ENCODE assay signal across 8 cellular contexts in genomic region chr15:44736261-44736765, GRCh38. TPM values are rescaled to one million over a fixed set of nuclear protein-coding genes. Genes with fewer than 3 reads are reported as not detected.
DNase-seq lines count a peak whose midpoint lies in the region; ATAC-seq, FAIRE-seq and TF ChIP-seq lines count a peak whose summit lies in the region.

Gene TRIM69, plus strand, starts transcription at chr15:44736528. Its CDS starts 177 bp downstream, at chr15:44736705.

- no peak for TF ChIP-seq CTCF in Panc1 (IDR thresholded peaks at IDR 0.05)
- TF ChIP-seq CTCF in heart left ventricle (IDR thresholded peaks at IDR 0.05): no peak

- DNase-seq in GM19239 (ENCODE audit: insufficient read length, low spot score) (no peak), Panc1 (ENCODE audit: low read depth, low spot score) (no peak), heart left ventricle (no peak), pons (ENCODE audit: low spot score) (no peak), MG63 (no peak), ACHN (no peak), iPS-NIHi11 (ENCODE audit: low spot score) (no peak)
- no peak for DNase-seq in stimulated activated naive B cell treated with anti-CD40 and anti-IgM and Interleukin-4, amounts not matched to agents 10 μg/mL and 1 μg/mL and 100 μg/mL, for 72 hours

- H3K4me1 Mint-ChIP-seq in stimulated activated naive B cell treated with anti-CD40 and anti-IgM and Interleukin-4, amounts not matched to agents 10 μg/mL and 1 μg/mL and 100 μg/mL, for 72 hours: peaks cover 24 to 34% of the 10 kb centered on the region in 2 donors

- peak within 1 kb of the TSS; percentile 26 to 71 for H3K4me3 Mint-ChIP-seq in stimulated activated naive B cell treated with anti-CD40 and anti-IgM and Interleukin-4, amounts not matched to agents 10 μg/mL and 1 μg/mL and 100 μg/mL, for 72 hours

- WGBS in heart left ventricle, 4 donors: 76 to 83% (median 82%) methylated on average over 3 of the region's 3 CpGs

- H3K36me3 ChIP-seq in Panc1 (ENCODE audit: control insufficient read depth, insufficient read depth, low read length): no peaks in the 10 kb centered on the region
- peaks cover 0 to 13% (median 11%) of the 10 kb centered on the region in 9 donors for H3K36me3 ChIP-seq in heart left ventricle
- H3K36me3 ChIP-seq in MG63: no peaks in the 10 kb centered on the region; the same call in 1 of the 2 replicates

- no peaks in the 10 kb centered on the region for H3K9me3 Mint-ChIP-seq in stimulated activated naive B cell treated with anti-CD40 and anti-IgM and Interleukin-4, amounts not matched to agents 10 μg/mL and 1 μg/mL and 100 μg/mL, for 72 hours

- H3K9me3 ChIP-seq in Panc1 (ENCODE audit: control insufficient read depth, insufficient read depth, low read depth, low read length): no peaks in the 10 kb centered on the region
- no peaks in the 10 kb centered on the region for H3K9me3 ChIP-seq in heart left ventricle
- no peaks in the 10 kb centered on the region for H3K9me3 ChIP-seq in MG63

- BruUV-seq in Panc1 (replicated peaks; lab: Mats Ljungman, UMichigan): no TSS peak

- TF ChIP-seq POLR2A in heart left ventricle (IDR thresholded peaks at IDR 0.05): no peak

- POLR2A ChIA-PET in Panc1 (lab: Charles Lee): interaction anchor here (0.6 to 1.2 kb wide), 4 partner anchors 73 to 80 kb away, joined by 3 to 4 read pairs (median 4); partner anchors contain the start of gene SPG11

- H3K4me3 ChIP-seq in Panc1 (ENCODE audit: low read depth in 2 of 2, low read length in 2 of 2): no peak within 1 kb of the TSS; a peak in 1 of 4 replicates
- H3K4me3 ChIP-seq in heart left ventricle: peak within 1 kb of the TSS in 3 of 12 donors; percentile 24 to 31 (median 25)
- no peak within 1 kb of the TSS for H3K4me3 ChIP-seq in MG63

- no peaks in the 10 kb centered on the region for H3K27me3 ChIP-seq in Panc1 (ENCODE audit: control insufficient read depth, insufficient read depth, low read length)
- no peaks in the 10 kb centered on the region for H3K27me3 ChIP-seq in heart left ventricle
- H3K27me3 ChIP-seq in MG63: no peaks in the 10 kb centered on the region

- H3K36me3 Mint-ChIP-seq in stimulated activated naive B cell treated with anti-CD40 and anti-IgM and Interleukin-4, amounts not matched to agents 10 μg/mL and 1 μg/mL and 100 μg/mL, for 72 hours: peaks cover 9 to 13% of the 10 kb centered on the region in 2 donors

- H3K4me1 ChIP-seq in Panc1 (ENCODE audit: control insufficient read depth, insufficient read depth, low read length) (peaks cover 23% of the 10 kb centered on the region), heart left ventricle (peaks cover 0 to 66% (median 12%) of the 10 kb centered on the region in 12 donors)

- peak within 1 kb of the TSS; percentile 81 for H3K27ac Mint-ChIP-seq in stimulated activated naive B cell treated with anti-CD40 and anti-IgM and Interleukin-4, amounts not matched to agents 10 μg/mL and 1 μg/mL and 100 μg/mL, for 72 hours

- intact Hi-C loops in Panc1 (cut with micrococcal nuclease; ENCODE audit: unreplicated experiment) (loop anchor here (5.0 to 10.0 kb wide), 2 partner anchors 74 to 142 kb away; partner anchors contain the start of gene SPG11), heart left ventricle (cut with DNase I) (loop anchor here (2.0 to 10.0 kb wide), 9 partner anchors 72 to 162 kb away; partner anchors contain the start of gene SPG11 (in 4 of the 10))

- peak; percentile 94 for FAIRE-seq in GM19239 (lab: Jason Lieb, UNC)

- in situ Hi-C loops in Panc1 (cut with HindIII; ENCODE audit: low pct_unique_long_range_greater_than_20kb, low sequenced_read_pairs) (no loop called here), ACHN (cut with HindIII; ENCODE audit: low pct_ligation_motif_present, low pct_unique_long_range_greater_than_20kb, low sequenced_read_pairs) (no loop called here)

- no peaks in the 10 kb centered on the region for H3K27me3 Mint-ChIP-seq in stimulated activated naive B cell treated with anti-CD40 and anti-IgM and Interleukin-4, amounts not matched to agents 10 μg/mL and 1 μg/mL and 100 μg/mL, for 72 hours

- peak; percentile 53; the same call in 1 of the 2 replicates for ATAC-seq in Panc1
- ATAC-seq in heart left ventricle: no peak
- ATAC-seq in stimulated activated naive B cell treated with anti-CD40 and anti-IgM and Interleukin-4, amounts not matched to agents 10 μg/mL and 1 μg/mL and 100 μg/mL, for 72 hours (replicated peaks): peak; percentile 46 to 51

- peak within 1 kb of the TSS; percentile 66 for H3K27ac ChIP-seq in Panc1 (ENCODE audit: low read length)
- peak within 1 kb of the TSS in 11 of 12 donors; percentile 29 to 82 (median 54) for H3K27ac ChIP-seq in heart left ventricle

- CTCF ChIA-PET in Panc1 (lab: Charles Lee): interaction anchor here (0.6 to 4.8 kb wide), 4 partner anchors 23 to 190 kb away, joined by 6 to 51 read pairs (median 26); partner anchors contain the start of gene SPG11

RNA-seq across cellular contexts. Expression of gene TRIM69, which starts in this region (rescaled TPM):
- 16.7 TPM for total RNA-seq in Panc1 (2021; ENCODE audit: unreplicated experiment)
- 14.9 TPM for polyA plus RNA-seq in Panc1 (2012; ENCODE audit: insufficient read length)
- total RNA-seq in heart left ventricle: 100 to 1,000 TPM in 1 of 9 donors, 10 to 100 TPM in 8; 32.6 to 122 (median 60.7) TPM
- polyA plus RNA-seq in heart left ventricle: 10 to 100 TPM; 39.1 to 53.9 TPM
- total RNA-seq in MG63 (2014; rRNA removed; shearing (Covaris generic); ENCODE audit: low replicate concordance): 7.8 and 8.9 TPM in 2 replicates

Comparison
In these comparisons a context has a peak if more than half of its experiments do, and no peak if none do; other contexts are left out.
1. ATAC-seq: peak in Panc1 (single experiment) and stimulated activated naive B cell treated with anti-CD40 and anti-IgM and Interleukin-4, amounts not matched to agents 10 μg/mL and 1 μg/mL and 100 μg/mL, for 72 hours (2 of 2); none in heart left ventricle (0 of 4).